ENCODE assay signal across 19 cellular contexts in genomic region chr16:1320658-1321240, GRCh38. TPM values are rescaled to one million over a fixed set of nuclear protein-coding genes. Genes with fewer than 3 reads are reported as not detected.
DNase-seq lines count a peak whose midpoint lies in the region; ATAC-seq and TF ChIP-seq lines count a peak whose summit lies in the region.
"Had no signal": no experiment of that assay in that cellular context is flagged by ENCODE, and none has a peak within 500 bp of the region (broad histone marks: within the 10 kb centered on the region; RNA-seq: fewer than 3 reads in every experiment).

No MANE protein-coding gene starts in this region.

- H2BK20ac ChIP-seq in IMR-90 (ENCODE audit: low read depth, low read length): no peak overlapping the region

- TF ChIP-seq POLR2A in IMR-90 (IDR thresholded peaks at IDR 0.05; ENCODE audit: low read depth, low read length): no peak

- no peak overlapping the region for H2BK120ac ChIP-seq in IMR-90 (ENCODE audit: low read depth, low read length)

- no peaks in the 10 kb centered on the region for H3K27me3 Mint-ChIP-seq in memory B cell
- H3K27me3 Mint-ChIP-seq: B cell; CD4-positive, alpha-beta T cell; CD8-positive, alpha-beta memory T cell had no signal

- no peak overlapping the region for H4K91ac ChIP-seq in IMR-90 (ENCODE audit: insufficient read depth, low read depth, low read length)

- ATAC-seq in activated naive CD4-positive, alpha-beta T cell treated with anti-CD3 and anti-CD28 coated beads, Interleukin-2, amount 50 U/mL, for 72 hours: peak in 1 of 2 donors; percentile 8
- ATAC-seq in IMR-90 (ENCODE audit: low read depth): no peak
- ATAC-seq in memory B cell (ENCODE audit: low read depth): no peak
- ATAC-seq: GM23338, HCT116 had no signal

- no peak overlapping the region for H3K4me3 ChIP-seq in IMR-90 (ENCODE audit: insufficient read depth, low read depth, low read length)
- H3K4me3 ChIP-seq: BLaER1 treated with 17β-estradiol and CSF1 and Interleukin-3, amounts not matched to agents 10 nM and 100 nM; GM23338 had no signal

- CTCF ChIA-PET in IMR-90 (lab: Yijun Ruan, JAX): no interaction called here

- H3K4me1 Mint-ChIP-seq in memory B cell: peaks cover 2% of the 10 kb centered on the region
- H3K4me1 Mint-ChIP-seq: CD14-positive monocyte had no signal

- H2AFZ ChIP-seq in IMR-90 (replicated peaks; ENCODE audit: low read length, poor library complexity): peak overlapping the region; percentile 21
- H2AFZ ChIP-seq: GM23338 had no signal

- TF ChIP-seq RAD21 in IMR-90 (IDR thresholded peaks at IDR 0.05; ENCODE audit: low read length): no peak

- no peak overlapping the region for H2AK9ac ChIP-seq in IMR-90 (replicated peaks; ENCODE audit: low read depth, low read length, poor library complexity)

- H3K9ac ChIP-seq in IMR-90 (ENCODE audit: low read depth, low read length): no peak overlapping the region
- H3K9ac ChIP-seq: BLaER1 treated with 17β-estradiol and CSF1 and Interleukin-3, amounts not matched to agents 10 nM and 100 nM had no signal

- H3K4me2 ChIP-seq in IMR-90 (ENCODE audit: low read depth, low read length): no peak overlapping the region
- H3K4me2 ChIP-seq: BLaER1 treated with 17β-estradiol and CSF1 and Interleukin-3, amounts not matched to agents 10 nM and 100 nM; GM23338 had no signal

- H3K27me3 ChIP-seq in IMR-90 (ENCODE audit: control insufficient read depth, insufficient read depth, low read length): no peaks in the 10 kb centered on the region
- H3K27me3 ChIP-seq: BLaER1 treated with 17β-estradiol and CSF1 and Interleukin-3, amounts not matched to agents 10 nM and 100 nM had no signal

- H3K18ac ChIP-seq in IMR-90 (ENCODE audit: low read depth, low read length): no peak overlapping the region

- H4K8ac ChIP-seq in IMR-90 (ENCODE audit: low read depth in 2 of 2, low read length in 2 of 2): no peak overlapping the region

- TF ChIP-seq CTCF in IMR-90 (conservative IDR thresholded peaks at IDR 0.05; ENCODE audit: low read depth, low read length): no peak

- H3K9me3 Mint-ChIP-seq in activated naive CD4-positive, alpha-beta T cell treated with anti-CD3 and anti-CD28 coated beads, Interleukin-2, amount 50 U/mL, for 72 hours: no peaks in the 10 kb centered on the region
- H3K9me3 Mint-ChIP-seq in memory B cell: no peaks in the 10 kb centered on the region
- H3K9me3 Mint-ChIP-seq: CD14-positive monocyte; CD4-positive, alpha-beta T cell; CD8-positive, alpha-beta memory T cell; GM23338; H9 had no signal

- H3K27ac ChIP-seq in IMR-90 (ENCODE audit: insufficient read depth, low read length): no peak overlapping the region
- H3K27ac ChIP-seq: 22Rv1; BLaER1 treated with 17β-estradiol and CSF1 and Interleukin-3, amounts not matched to agents 10 nM and 100 nM had no signal

- H3K4ac ChIP-seq in IMR-90 (ENCODE audit: low read depth, low read length): no peak overlapping the region

- dilution Hi-C loops in IMR-90 (cut with HindIII; ENCODE audit: low sequenced_read_pairs, unreplicated experiment): no loop called here

- H3K14ac ChIP-seq in IMR-90 (replicated peaks; ENCODE audit: low read depth, low read length): no peak overlapping the region

- BruUV-seq in IMR-90 (replicated peaks; lab: Mats Ljungman, UMichigan): no TSS peak

- no peak for DNase-seq in activated naive CD4-positive, alpha-beta T cell treated with anti-CD3 and anti-CD28 coated beads, Interleukin-2, amount 50 U/mL, for 72 hours (ENCODE audit: low spot score in 2 of 2)
- no peak for DNase-seq in activated naive CD4-positive, alpha-beta T cell treated with Interleukin-2 at 50 U/mL for 16 hours
- DNase-seq in IMR-90: no peak
- DNase-seq in memory B cell (ENCODE audit: low spot score in 2 of 2): no peak
- DNase-seq in NCI-H345 (lab: John Stamatoyannopoulos, UW): no peak
- no peak for DNase-seq in NCI-H1092 treated with DMSO at 0.1 percent for 48 hours (lab: John Stamatoyannopoulos, UW)
- DNase-seq in activated CD4-positive, alpha-beta T cell treated with anti-CD3 and anti-CD28 coated beads, Interleukin-2, amount 50 U/mL, for 4 hours: no peak
- DNase-seq: CD4-positive, alpha-beta T cell; CD8-positive, alpha-beta memory T cell; DMS 273 treated with DMSO at 0.1 percent for 48 hours; DMS79; GF-D8; H9 had no signal

- H4K5ac ChIP-seq in IMR-90 (ENCODE audit: low read depth, low read length): no peak overlapping the region

- no peak overlapping the region for H2BK5ac ChIP-seq in IMR-90 (ENCODE audit: low read depth, low read length, poor library complexity, severe bottlenecking)

- intact Hi-C loops in IMR-90 (cut with micrococcal nuclease): no loop called here

- peaks cover 24 to 27% of the 10 kb centered on the region in 2 donors for H3K36me3 Mint-ChIP-seq in activated naive CD4-positive, alpha-beta T cell treated with anti-CD3 and anti-CD28 coated beads, Interleukin-2, amount 50 U/mL, for 72 hours
- peaks cover 25% of the 10 kb centered on the region for H3K36me3 Mint-ChIP-seq in memory B cell

- peaks cover 66% of the 10 kb centered on the region for H4K20me1 ChIP-seq in IMR-90 (ENCODE audit: insufficient read depth, low read length)

- WGBS in IMR-90 (ENCODE audit: extremely low coverage in 2 of 2, insufficient read length in 1 of 2), 2 experiments: 81% methylated on average over 9 of the region's 22 CpGs; no CpG with 5 or more reads in 1 of the 2 experiments

- H3K27ac Mint-ChIP-seq in activated naive CD4-positive, alpha-beta T cell treated with anti-CD3 and anti-CD28 coated beads, Interleukin-2, amount 50 U/mL, for 72 hours: peak overlapping the region; percentile 23 to 55
- peak overlapping the region; percentile 45 for H3K27ac Mint-ChIP-seq in memory B cell
- H3K27ac Mint-ChIP-seq: B cell; CD4-positive, alpha-beta T cell; GM23338 had no signal

- POLR2A ChIA-PET in IMR-90 (lab: Charles Lee; ENCODE audit: unreplicated experiment): no interaction called here

- in situ Hi-C loops in IMR-90 (cut with MboI; ENCODE audit: low sequenced_read_pairs): no loop called here

- peaks cover 83% of the 10 kb centered on the region for H3K36me3 ChIP-seq in IMR-90 (ENCODE audit: control insufficient read depth, insufficient read depth, low read length)

- no peak overlapping the region for H2AK5ac ChIP-seq in IMR-90 (ENCODE audit: low read depth, low read length)

- H3K23ac ChIP-seq in IMR-90 (ENCODE audit: low read depth, low read length): no peak overlapping the region

- no peak overlapping the region for H3K56ac ChIP-seq in IMR-90 (ENCODE audit: extremely low read depth, insufficient read depth, low read length)

- H3K4me3 Mint-ChIP-seq in memory B cell: no peak overlapping the region
- H3K4me3 Mint-ChIP-seq: B cell; CD14-positive monocyte; CD4-positive, alpha-beta T cell; CD8-positive, alpha-beta memory T cell; GM23338; H9 had no signal

- H3K79me1 ChIP-seq in IMR-90 (ENCODE audit: low read depth in 1 of 2, low read length in 2 of 2): peaks cover 10 to 53% of the 10 kb centered on the region in 2 experiments

- no peaks in the 10 kb centered on the region for H3K9me3 ChIP-seq in IMR-90 (ENCODE audit: control insufficient read depth, insufficient read depth, low read length)
- H3K9me3 ChIP-seq: BLaER1 treated with 17β-estradiol and CSF1 and Interleukin-3, amounts not matched to agents 10 nM and 100 nM had no signal

- H3K9me1 ChIP-seq in IMR-90 (ENCODE audit: insufficient read depth, low read length): peaks cover 6% of the 10 kb centered on the region; the same call in 1 of the 2 replicates

- no peaks in the 10 kb centered on the region for H3K4me1 ChIP-seq in IMR-90 (ENCODE audit: control insufficient read depth, insufficient read depth, low read length)

- H2BK15ac ChIP-seq in IMR-90 (ENCODE audit: low read depth, low read length): no peak overlapping the region

TF ChIP-seq in IMR-90, 13 proteins besides CTCF, POLR2A, EP300 and RAD21 (continues in another document):
- TF ChIP-seq ELK1 (IDR thresholded peaks at IDR 0.05; ENCODE audit: borderline replicate concordance, low read depth, low read length) (no peak), NFE2L2 (IDR thresholded peaks at IDR 0.05; ENCODE audit: low read depth, low read length) (no peak), CHD1 (IDR thresholded peaks at IDR 0.05; ENCODE audit: low read depth, low read length) (no peak), FOS (IDR thresholded peaks at IDR 0.05; ENCODE audit: low read depth, low read length) (no peak), RFX5 (IDR thresholded peaks at IDR 0.05; ENCODE audit: low read depth, low read length) (no peak)

RNA-seq across cellular contexts. Expression of gene UBE2I, which starts 11.3 kb away (rescaled TPM):
- 100 to 1,000 TPM; 205 to 246 TPM for total RNA-seq in activated naive CD4-positive, alpha-beta T cell treated with anti-CD3 and anti-CD28 coated beads, Interleukin-2, amount 50 U/mL, for 72 hours
- total RNA-seq in IMR-90 (2012; rRNA removed): 30.8 and 45.0 TPM in 2 replicates
- 113 and 140 TPM in 2 replicates for polyA plus RNA-seq in IMR-90 (2012; rRNA removed)
- polyA plus RNA-seq in IMR-90 (2012; cell fraction: cytosol; rRNA removed): 47.2 and 66.3 TPM in 2 replicates
- 119 and 179 TPM in 2 replicates for polyA plus RNA-seq in IMR-90 (2012; cell fraction: nucleus; rRNA removed; ENCODE audit: low replicate concordance)

RNA-seq across cellular contexts. Expression of gene BAIAP3, which starts 12.7 kb away (rescaled TPM):
- 1 to 10 TPM in 1 of 2 donors, under 1 TPM in 1; 0.34 to 1.9 TPM for total RNA-seq in activated naive CD4-positive, alpha-beta T cell treated with anti-CD3 and anti-CD28 coated beads, Interleukin-2, amount 50 U/mL, for 72 hours
- 0.36 and 0.56 TPM in 2 replicates for total RNA-seq in IMR-90 (2012; rRNA removed)
- polyA plus RNA-seq in IMR-90 (2012; rRNA removed): 0.65 and 0.77 TPM in 2 replicates
- 0.40 and 0.73 TPM in 2 replicates for polyA plus RNA-seq in IMR-90 (2012; cell fraction: cytosol; rRNA removed)
- polyA plus RNA-seq in IMR-90 (2012; cell fraction: nucleus; rRNA removed; ENCODE audit: low replicate concordance): 4.2 and 8.4 TPM in 2 replicates
- polyA plus RNA-seq: CD14-positive monocyte had no signal

RNA-seq across cellular contexts. Expression of gene TSR3, which starts 30.9 kb away (rescaled TPM):
- 10 to 100 TPM; 34.4 to 50.8 TPM for total RNA-seq in activated naive CD4-positive, alpha-beta T cell treated with anti-CD3 and anti-CD28 coated beads, Interleukin-2, amount 50 U/mL, for 72 hours
- 38.0 and 46.4 TPM in 2 replicates for total RNA-seq in IMR-90 (2012; rRNA removed)
- polyA plus RNA-seq in IMR-90 (2012; rRNA removed): 52.9 and 77.8 TPM in 2 replicates
- 87.2 and 116 TPM in 2 replicates for polyA plus RNA-seq in IMR-90 (2012; cell fraction: cytosol; rRNA removed)
- polyA plus RNA-seq in IMR-90 (2012; cell fraction: nucleus; rRNA removed; ENCODE audit: low replicate concordance): 39.9 and 72.5 TPM in 2 replicates

RNA-seq across cellular contexts. Expression of gene GNPTG, which starts 31.0 kb away (rescaled TPM):
- 10 to 100 TPM; 21.7 to 25.4 TPM for total RNA-seq in activated naive CD4-positive, alpha-beta T cell treated with anti-CD3 and anti-CD28 coated beads, Interleukin-2, amount 50 U/mL, for 72 hours
- 14.7 and 14.9 TPM in 2 replicates for total RNA-seq in IMR-90 (2012; rRNA removed)
- 70.8 and 85.2 TPM in 2 replicates for polyA plus RNA-seq in IMR-90 (2012; rRNA removed)
- polyA plus RNA-seq in IMR-90 (2012; cell fraction: cytosol; rRNA removed): 103 and 128 TPM in 2 replicates
- polyA plus RNA-seq in IMR-90 (2012; cell fraction: nucleus; rRNA removed; ENCODE audit: low replicate concordance): 113 and 180 TPM in 2 replicates
